Comparison of ENCODE assay signal across 14 cellular contexts in genomic region chr12:56840922-56841321, GRCh38.
DNase-seq lines count a peak whose midpoint lies in the region; ATAC-seq and TF ChIP-seq lines count a peak whose summit lies in the region.
"Had no signal": no experiment of that assay in that cellular context is flagged by ENCODE, and none has a peak within 500 bp of the region (broad histone marks: within the 10 kb centered on the region; RNA-seq: fewer than 3 reads in every experiment).

No MANE protein-coding gene starts in this region.

- no peak overlapping the region for H3K4me3 Mint-ChIP-seq in H9
- H3K4me3 Mint-ChIP-seq: activated CD8-positive, alpha-beta T cell treated with anti-CD3 and anti-CD28 coated beads for 36 hours; CD4-positive, alpha-beta T cell had no signal

- no peak overlapping the region for H3K27ac ChIP-seq in H9 (ENCODE audit: insufficient read length, low read depth, low read length)
- H3K27ac ChIP-seq in RWPE1: no peak overlapping the region
- H3K27ac ChIP-seq in PC-9: no peak overlapping the region
- H3K27ac ChIP-seq: gastroesophageal sphincter, suprapubic skin had no signal

- no peak overlapping the region for H2BK20ac ChIP-seq in H9 (ENCODE audit: low read depth, low read length, poor library complexity, severe bottlenecking)

- no peak overlapping the region for H3T11ph ChIP-seq in H9 (ENCODE audit: low read length)

- no peak overlapping the region for H3K9ac ChIP-seq in H9 (ENCODE audit: extremely low read depth, insufficient read length, low read length)
- H3K9ac ChIP-seq in skeletal muscle satellite cell (ENCODE audit: low read depth, low read length): no peak overlapping the region

- H3K4me3 ChIP-seq in skeletal muscle satellite cell (ENCODE audit: low read length) (no peak overlapping the region), PC-9 (no peak overlapping the region)
- H3K4me3 ChIP-seq: gastroesophageal sphincter, mucosa of descending colon, suprapubic skin had no signal

- H4K91ac ChIP-seq in H9 (ENCODE audit: insufficient read length, low read depth, low read length): no peak overlapping the region

- no peaks in the 10 kb centered on the region for H3K9me3 ChIP-seq in H9 (ENCODE audit: control insufficient read depth, low read depth, low read length)
- no peaks in the 10 kb centered on the region for H3K9me3 ChIP-seq in skeletal muscle satellite cell (replicated peaks; ENCODE audit: low read length)
- no peaks in the 10 kb centered on the region for H3K9me3 ChIP-seq in PC-9 (ENCODE audit: insufficient read depth, low read depth)
- H3K9me3 ChIP-seq: gastroesophageal sphincter, mucosa of descending colon, suprapubic skin had no signal

- no peak overlapping the region for H3K56ac ChIP-seq in H9 (ENCODE audit: insufficient read length, low read depth, low read length)

- H2BK120ac ChIP-seq in H9 (ENCODE audit: low read depth, low read length, poor library complexity, severe bottlenecking): no peak overlapping the region

- intact Hi-C loops in PC-9 (cut with micrococcal nuclease; ENCODE audit: unreplicated experiment): loop anchor here (1.0 kb wide), 2 partner anchors 146 to 160 kb away; no protein-coding TSS in a partner anchor

- H3K18ac ChIP-seq in H9 (ENCODE audit: insufficient read length, low read depth, low read length): no peak overlapping the region

- no peak overlapping the region for H3K14ac ChIP-seq in H9 (ENCODE audit: insufficient read depth, low read length)

- no peak overlapping the region for H2BK12ac ChIP-seq in H9 (ENCODE audit: insufficient read length, low read depth, low read length)

- DNase-seq in H9 (peak; percentile 54), RWPE1 (ENCODE audit: low spot score) (peak; percentile 36), glomerular visceral epithelial cell (ENCODE audit: extremely low spot score) (peak; percentile 31), RPMI8226 (no peak), PC-9 (no peak)
- DNase-seq: activated CD8-positive, alpha-beta T cell treated with anti-CD3 and anti-CD28 coated beads for 36 hours; activated effector memory CD4-positive, alpha-beta T cell treated with Interleukin-2 at 50 U/mL for 16 hours; CD4-positive, alpha-beta T cell; mucosa of descending colon; MV-4-11 had no signal

- H3K79me2 ChIP-seq in H9 (ENCODE audit: insufficient read depth, low read length): no peaks in the 10 kb centered on the region
- H3K79me2 ChIP-seq in PC-9 (ENCODE audit: low read depth): no peaks in the 10 kb centered on the region

- H3K27ac Mint-ChIP-seq in H9: no peak overlapping the region
- H3K27ac Mint-ChIP-seq: activated CD8-positive, alpha-beta T cell treated with anti-CD3 and anti-CD28 coated beads for 36 hours; CD4-positive, alpha-beta T cell had no signal

- no peaks in the 10 kb centered on the region; a peak in 2 of 5 replicates for H3K9me3 Mint-ChIP-seq in H9
- H3K9me3 Mint-ChIP-seq: CD4-positive, alpha-beta T cell had no signal

- no peaks in the 10 kb centered on the region for H3F3A ChIP-seq in PC-9 (ENCODE audit: insufficient read depth, low read depth)

- no peaks in the 10 kb centered on the region for H3K36me3 ChIP-seq in skeletal muscle satellite cell (ENCODE audit: insufficient read depth, low read length)
- H3K36me3 ChIP-seq in PC-9 (ENCODE audit: low read depth): no peaks in the 10 kb centered on the region
- H3K36me3 ChIP-seq: gastroesophageal sphincter, suprapubic skin had no signal

- H3K4me2 ChIP-seq in H9 (ENCODE audit: insufficient read depth, insufficient read length, low read length) (no peak overlapping the region), skeletal muscle satellite cell (ENCODE audit: low read length) (peak overlapping the region; percentile 8), PC-9 (no peak overlapping the region)

- POLR2A ChIA-PET in RWPE1 (lab: Yijun Ruan, JAX; ENCODE audit: low non-redundant PET): no interaction called here
- POLR2A ChIA-PET in PC-9 (lab: Charles Lee; ENCODE audit: unreplicated experiment): no interaction called here

- H3K36me3 Mint-ChIP-seq in H9 (ENCODE audit: insufficient read depth in 1 of 3, low read depth in 3 of 3): no peaks in the 10 kb centered on the region

- no peak overlapping the region for H3K4ac ChIP-seq in H9 (ENCODE audit: low read depth, low read length)

- H2BK15ac ChIP-seq in H9 (ENCODE audit: low read depth, low read length): no peak overlapping the region

- H2BK5ac ChIP-seq in H9 (ENCODE audit: insufficient read length, low read length): no peak overlapping the region

- no peaks in the 10 kb centered on the region for H3K9me2 ChIP-seq in PC-9 (ENCODE audit: insufficient read depth)

- TF ChIP-seq CTCF in H9 (conservative IDR thresholded peaks at IDR 0.05): no peak
- no peak for TF ChIP-seq CTCF in RWPE1 (conservative IDR thresholded peaks at IDR 0.05; ENCODE audit: low read depth)
- TF ChIP-seq CTCF in PC-9 (conservative IDR thresholded peaks at IDR 0.05): no peak

- CTCF ChIA-PET in RWPE1 (lab: Yijun Ruan, JAX): interaction anchor here (1.4 kb wide), 1 partner anchor 161 kb away, joined by 7 read pairs; no protein-coding TSS in a partner anchor
- CTCF ChIA-PET in PC-9 (lab: Charles Lee): interaction anchor here (0.6 kb wide), 1 partner anchor 211 kb away, joined by 6 read pairs; no protein-coding TSS in a partner anchor

- H3K4me1 ChIP-seq in H9 (ENCODE audit: insufficient read depth, low read length) (no peaks in the 10 kb centered on the region), skeletal muscle satellite cell (ENCODE audit: control insufficient read depth, insufficient read depth, low read length) (peaks cover 30% of the 10 kb centered on the region), PC-9 (replicated peaks; ENCODE audit: insufficient read depth) (no peaks in the 10 kb centered on the region)

- no peaks in the 10 kb centered on the region for H3K23me2 ChIP-seq in H9 (ENCODE audit: insufficient read length, low read depth, low read length, poor library complexity, severe bottlenecking)

- H4K20me1 ChIP-seq in H9 (ENCODE audit: control insufficient read depth, insufficient read depth, insufficient read length) (no peaks in the 10 kb centered on the region), PC-9 (ENCODE audit: insufficient read depth) (no peaks in the 10 kb centered on the region)

- H3K27me3 Mint-ChIP-seq in H9 (ENCODE audit: low read depth): peaks cover 2% of the 10 kb centered on the region; the same call in 1 of the 2 replicates

- H3K23ac ChIP-seq in H9 (ENCODE audit: insufficient read length, low read depth, low read length): no peak overlapping the region

- H3K4me1 Mint-ChIP-seq in H9: 0 out of 4 replicates have a peak, but pooled peaks cover 0 to 4% of the 10 kb centered on the region in 2 experiments

- WGBS in H9 (ENCODE audit: extremely low coverage, insufficient read length, low lambda C conversion rate): no CpG with 5 or more reads among the region's 8 CpGs

- no peaks in the 10 kb centered on the region for H3K79me1 ChIP-seq in H9 (ENCODE audit: insufficient read depth, low read depth, low read length, poor library complexity, severe bottlenecking)

- BruUV-seq in PC-9 (replicated peaks; lab: Mats Ljungman, UMichigan): no TSS peak

- no peak overlapping the region for H4K5ac ChIP-seq in H9 (ENCODE audit: insufficient read length, low read depth, low read length)

- H3K27me3 ChIP-seq in H9 (ENCODE audit: insufficient read depth, low read length) (no peaks in the 10 kb centered on the region), skeletal muscle satellite cell (ENCODE audit: control insufficient read depth, insufficient read depth, low read length) (peaks cover 3% of the 10 kb centered on the region), PC-9 (ENCODE audit: insufficient read depth, low read depth) (no peaks in the 10 kb centered on the region)
- H3K27me3 ChIP-seq: gastroesophageal sphincter, suprapubic skin had no signal

- H2AFZ ChIP-seq in H9 (ENCODE audit: low read length) (no peak overlapping the region), PC-9 (no peak overlapping the region)

- ATAC-seq in GM18873 (IDR thresholded peaks at IDR 0.05; ENCODE audit: low FRiP score, unreplicated experiment): no peak
- ATAC-seq: activated CD8-positive, alpha-beta T cell treated with anti-CD3 and anti-CD28 coated beads for 36 hours; gastroesophageal sphincter; mucosa of descending colon had no signal

- no peak overlapping the region for H4K8ac ChIP-seq in H9 (replicated peaks; ENCODE audit: insufficient read length, low read depth, low read length)

- no peak overlapping the region for H2AK5ac ChIP-seq in H9 (ENCODE audit: insufficient read length, low read length)

Comparison
In these comparisons a context has a peak if more than half of its experiments do, and no peak if none do; other contexts are left out.
1. DNase-seq: peak in H9 (single experiment), RWPE1 (single experiment) and glomerular visceral epithelial cell (single experiment); none in RPMI8226 (single experiment) and PC-9 (0 of 2).